In genomic region chr6:10981409-10981808, GRCh38 we compare ENCODE assay signal across 22 cellular contexts.
DNase-seq lines count a peak whose midpoint lies in the region; ATAC-seq, FAIRE-seq and TF ChIP-seq lines count a peak whose summit lies in the region.
"Had no signal": no experiment of that assay in that cellular context is flagged by ENCODE, and none has a peak within 500 bp of the region (broad histone marks: within the 10 kb centered on the region; RNA-seq: fewer than 3 reads in every experiment).

No MANE protein-coding gene starts in this region.

- SMC1A ChIA-PET in GM12878 (lab: Charles Lee; ENCODE audit: uncharacterized antibody, unreplicated experiment) = interaction anchor here (1.3 to 1.7 kb wide), 2 partner anchors 19 to 30 kb away, joined by 3 to 7 read pairs; no protein-coding TSS in a partner anchor

- H3K4me3 ChIP-seq in BLaER1 = no peak overlapping the region
- no peak overlapping the region for H3K4me3 ChIP-seq in BLaER1 treated with 17β-estradiol and CSF1 and Interleukin-3, amounts not matched to agents 10 nM and 100 nM
- H3K4me3 ChIP-seq in MM.1S (ENCODE audit: low read length) = no peak overlapping the region
- no peak overlapping the region for H3K4me3 ChIP-seq in GM12878

- RAD21 ChIA-PET in GM12878 (lab: Charles Lee; ENCODE audit: unreplicated experiment) = no interaction called here

- H3K4me1 ChIP-seq in BLaER1 (peaks cover 18% of the 10 kb centered on the region), MM.1S (ENCODE audit: low read length) (peaks cover 3% of the 10 kb centered on the region; the same call in 1 of the 2 replicates), GM12878 (ENCODE audit: control insufficient read depth, insufficient read depth, low read length) (no peaks in the 10 kb centered on the region)
- peaks cover 0 to 22% (median 16%) of the 10 kb centered on the region in 10 experiments; a peak in 13 of 20 replicates for H3K4me1 ChIP-seq in BLaER1 treated with 17β-estradiol and CSF1 and Interleukin-3, amounts not matched to agents 10 nM and 100 nM

- in situ Hi-C loops in GM12878 (cut with MboI) (no loop called here), ACHN (cut with HindIII; ENCODE audit: low pct_ligation_motif_present, low pct_unique_long_range_greater_than_20kb, low sequenced_read_pairs) (no loop called here)

- 6% methylated on average over 1 of the region's 1 CpG for WGBS in GM12878 (ENCODE audit: insufficient coverage, insufficient replicate concordance, low lambda C conversion rate, missing lambda C conversion rate)

- H2AFZ ChIP-seq in MM.1S (ENCODE audit: low read length) (no peak overlapping the region), GM12878 (ENCODE audit: control insufficient read depth, low read depth, low read length) (no peak overlapping the region)

- no peaks in the 10 kb centered on the region for H3K36me3 ChIP-seq in BLaER1
- no peaks in the 10 kb centered on the region; a peak in 1 of 22 replicates for H3K36me3 ChIP-seq in BLaER1 treated with 17β-estradiol and CSF1 and Interleukin-3, amounts not matched to agents 10 nM and 100 nM
- no peaks in the 10 kb centered on the region for H3K36me3 ChIP-seq in MM.1S (replicated peaks; ENCODE audit: insufficient read depth, low read length)
- H3K36me3 ChIP-seq in GM12878 (ENCODE audit: control insufficient read depth in 2 of 2, insufficient read depth in 2 of 2, low read length in 1 of 2) = no peaks in the 10 kb centered on the region

- peak overlapping the region; percentile 66 for H3K27ac ChIP-seq in BLaER1
- H3K27ac ChIP-seq in BLaER1 treated with 17β-estradiol and CSF1 and Interleukin-3, amounts not matched to agents 10 nM and 100 nM = peak overlapping the region in 2 of 11 experiments; percentile 21 to 65; a peak in 3 of 22 replicates
- H3K27ac ChIP-seq in MM.1S (ENCODE audit: low read length) = no peak overlapping the region
- no peak overlapping the region for H3K27ac ChIP-seq in GM12878 (ENCODE audit: control insufficient read depth, insufficient read depth)
- H3K27ac ChIP-seq: C4-2B had no signal

- POLR2A ChIA-PET in GM12878 (lab: Charles Lee) = no interaction called here

- H3K27me3 ChIP-seq in BLaER1 (no peaks in the 10 kb centered on the region), MM.1S (replicated peaks; ENCODE audit: insufficient read depth, low read length) (0 out of 2 replicates have a peak, but pooled peaks cover 7% of the 10 kb centered on the region), GM12878 (replicated peaks in 1 of 2; ENCODE audit: control insufficient read depth in 2 of 2, insufficient read depth in 2 of 2, low read length in 1 of 2) (no peaks in the 10 kb centered on the region; a peak in 1 of 4 replicates)
- H3K27me3 ChIP-seq in BLaER1 treated with 17β-estradiol and CSF1 and Interleukin-3, amounts not matched to agents 10 nM and 100 nM = no peaks in the 10 kb centered on the region

- H3F3A ChIP-seq in MM.1S (ENCODE audit: insufficient read depth, low read length) = no peaks in the 10 kb centered on the region

- TF ChIP-seq RAD21 in GM12878 (IDR thresholded peaks at IDR 0.05; ENCODE audit: insufficient read depth, low read depth, low read length) = no peak

- H3K4me2 ChIP-seq in BLaER1 (peak overlapping the region; percentile 56), MM.1S (ENCODE audit: low read depth, low read length) (no peak overlapping the region), GM12878 (ENCODE audit: control insufficient read depth, insufficient read depth) (no peak overlapping the region)
- H3K4me2 ChIP-seq in BLaER1 treated with 17β-estradiol and CSF1 and Interleukin-3, amounts not matched to agents 10 nM and 100 nM = peak overlapping the region in 8 of 11 experiments; percentile 15 to 62 (median 50); a peak in 13 of 22 replicates

- intact Hi-C loops in GM12878 (cut with micrococcal nuclease; ENCODE audit: unreplicated experiment) = no loop called here

- TF ChIP-seq POLR2A in GM12878 (IDR thresholded peaks at IDR 0.05; ENCODE audit: low read depth, low read length) = no peak

- H3K9ac ChIP-seq in BLaER1 (no peak overlapping the region), MM.1S (ENCODE audit: low read length) (no peak overlapping the region), GM12878 (ENCODE audit: control insufficient read depth, insufficient read depth, low read length) (no peak overlapping the region)
- peak overlapping the region in 1 of 11 experiments; percentile 31; a peak in 2 of 22 replicates for H3K9ac ChIP-seq in BLaER1 treated with 17β-estradiol and CSF1 and Interleukin-3, amounts not matched to agents 10 nM and 100 nM

- FAIRE-seq in GM12878 (lab: Jason Lieb, UNC) (peak; percentile 54), HTR-8/SVneo (lab: Jason Lieb, UNC) (no peak)
- FAIRE-seq: A204.1, GM12892, GM18507 had no signal

- no peaks in the 10 kb centered on the region for H3K9me3 ChIP-seq in BLaER1
- peaks cover 0 to 7% (median 3%) of the 10 kb centered on the region in 11 experiments; a peak in 2 of 22 replicates for H3K9me3 ChIP-seq in BLaER1 treated with 17β-estradiol and CSF1 and Interleukin-3, amounts not matched to agents 10 nM and 100 nM (replicated peaks in 1 of 11)
- no peaks in the 10 kb centered on the region for H3K9me3 ChIP-seq in MM.1S (replicated peaks; ENCODE audit: insufficient read depth, low read length)
- H3K9me3 ChIP-seq in GM12878 (replicated peaks; ENCODE audit: control insufficient read depth, insufficient read depth, low read length) = no peaks in the 10 kb centered on the region

- BruUV-seq in GM12878 (replicated peaks; lab: Mats Ljungman, UMichigan) = no TSS peak

- H3K79me2 ChIP-seq in MM.1S (ENCODE audit: low read length) (no peaks in the 10 kb centered on the region), GM12878 (ENCODE audit: control insufficient read depth, insufficient read depth, low read length) (no peaks in the 10 kb centered on the region)

- TF ChIP-seq CTCF in MM.1S (IDR thresholded peaks at IDR 0.05; ENCODE audit: low read length) = no peak
- no peak for TF ChIP-seq CTCF in GM12878 (IDR thresholded peaks at IDR 0.05 in 2 of 3, conservative IDR thresholded peaks at IDR 0.05 in 1 of 3; ENCODE audit: control insufficient read depth in 2 of 3, extremely low read depth in 1 of 3, insufficient read depth in 1 of 3, low read depth in 3 of 3, low read length in 3 of 3)

- no peaks in the 10 kb centered on the region for H3K9me2 ChIP-seq in MM.1S (replicated peaks; ENCODE audit: insufficient read depth, low read length)

- no peak for TF ChIP-seq EP300 in GM12878 (IDR thresholded peaks at IDR 0.05; ENCODE audit: borderline replicate concordance in 1 of 2, control insufficient read depth in 1 of 2, low read depth in 2 of 2, low read length in 2 of 2)

- DNase-seq in MM.1S = peak; percentile 21
- DNase-seq in GM12878 (ENCODE audit: low read depth, low spot score) = no peak
- DNase-seq in HTR-8/SVneo (ENCODE audit: insufficient read length, low spot score) = no peak
- DNase-seq in HuH-7 (ENCODE audit: low spot score) = no peak
- DNase-seq in ACHN = no peak
- no peak for DNase-seq in DMS79 treated with DMSO at 0.1 percent for 48 hours (lab: John Stamatoyannopoulos, UW)
- DNase-seq: 8988T; AML-193; CD4-positive, alpha-beta T cell; CD8-positive, alpha-beta T cell; COR-L47; DMS 273 treated with DMSO at 0.1 percent for 48 hours; DMS153; DMS53; DMS79; GF-D8 had no signal

- CTCF ChIA-PET in GM12878 (lab: Yijun Ruan, JAX) = no interaction called here

- H4K20me1 ChIP-seq in BLaER1 (no peaks in the 10 kb centered on the region), MM.1S (ENCODE audit: insufficient read depth, low read length) (no peaks in the 10 kb centered on the region), GM12878 (ENCODE audit: control insufficient read depth, insufficient read depth) (no peaks in the 10 kb centered on the region)
- no peaks in the 10 kb centered on the region for H4K20me1 ChIP-seq in BLaER1 treated with 17β-estradiol and CSF1 and Interleukin-3, amounts not matched to agents 10 nM and 100 nM

- no peak for ATAC-seq in GM12878
- ATAC-seq: CD8-positive, alpha-beta T cell had no signal

TF ChIP-seq in GM12878, 131 proteins besides CTCF, POLR2A, EP300 and RAD21:
- no peak for TF ChIP-seq KLF5 (IDR thresholded peaks at IDR 0.05; ENCODE audit: partially characterized antibody)
- no peak for TF ChIP-seq TARDBP (IDR thresholded peaks at IDR 0.05; ENCODE audit: borderline replicate concordance)
- TF ChIP-seq E2F8 (IDR thresholded peaks at IDR 0.05; ENCODE audit: low read depth, partially characterized antibody) = no peak
- TF ChIP-seq HCFC1 (IDR thresholded peaks at IDR 0.05; ENCODE audit: low read length) = no peak
- no peak for TF ChIP-seq RUNX3 (IDR thresholded peaks at IDR 0.05; ENCODE audit: low read length)
- TF ChIP-seq CREB1 (IDR thresholded peaks at IDR 0.05; ENCODE audit: low read depth) = no peak
- no peak for TF ChIP-seq NR2C1 (IDR thresholded peaks at IDR 0.05)
- no peak for TF ChIP-seq MTA3 (IDR thresholded peaks at IDR 0.05; ENCODE audit: borderline replicate concordance, low read length)
- no peak for TF ChIP-seq CHD4 (IDR thresholded peaks at IDR 0.05)
- no peak for TF ChIP-seq BACH1 (IDR thresholded peaks at IDR 0.05; ENCODE audit: borderline replicate concordance)
- TF ChIP-seq KAT2A (conservative IDR thresholded peaks at IDR 0.05; ENCODE audit: control insufficient read depth, low read depth, low read length) = no peak

Comparison
In these comparisons a context has a peak if more than half of its experiments do, and no peak if none do; other contexts are left out.
1. H3K4me2 ChIP-seq: peak in BLaER1 (single experiment) and BLaER1 treated with 17β-estradiol and CSF1 and Interleukin-3, amounts not matched to agents 10 nM and 100 nM (8 of 11); none in MM.1S (single experiment) and GM12878 (single experiment).